ENCODE assay signal across 2 cellular contexts in genomic region chr13:42394361-42395065, GRCh38.
TF ChIP-seq lines count a peak whose summit lies in the region.

No MANE protein-coding gene starts in this region.

TF ChIP-seq in HepG2, 621 proteins besides CTCF, POLR2A, EP300 and RAD21 (continued from another document):
- TF ChIP-seq SIN3B (IDR thresholded peaks at IDR 0.05; ENCODE audit: low read length) (no peak), KLF16 (CRISPR knock-in tag; IDR thresholded peaks at IDR 0.05) (no peak), MIXL1 (CRISPR knock-in tag; IDR thresholded peaks at IDR 0.05) (no peak), CC2D1A (CRISPR knock-in tag; IDR thresholded peaks at IDR 0.05) (no peak), SP2 (CRISPR knock-in tag; IDR thresholded peaks at IDR 0.05) (no peak), SKI (IDR thresholded peaks at IDR 0.05; ENCODE audit: partially characterized antibody) (no peak), PHF5A (CRISPR knock-in tag; IDR thresholded peaks at IDR 0.05; ENCODE audit: low read depth, unreplicated experiment) (no peak), CREB1 (IDR thresholded peaks at IDR 0.05) (no peak), CREB1 (CRISPR knock-in tag; IDR thresholded peaks at IDR 0.05) (no peak), GABPA (IDR thresholded peaks at IDR 0.05; ENCODE audit: low read depth, low read length) (no peak), GABPA (CRISPR knock-in tag; IDR thresholded peaks at IDR 0.05; ENCODE audit: low read depth) (no peak), ZFX (CRISPR knock-in tag; IDR thresholded peaks at IDR 0.05; ENCODE audit: low read depth) (no peak), ARNT2 (CRISPR knock-in tag; IDR thresholded peaks at IDR 0.05; ENCODE audit: low read depth) (no peak), KDM4B (CRISPR knock-in tag; IDR thresholded peaks at IDR 0.05) (no peak)
- TF ChIP-seq, protein P1, sequence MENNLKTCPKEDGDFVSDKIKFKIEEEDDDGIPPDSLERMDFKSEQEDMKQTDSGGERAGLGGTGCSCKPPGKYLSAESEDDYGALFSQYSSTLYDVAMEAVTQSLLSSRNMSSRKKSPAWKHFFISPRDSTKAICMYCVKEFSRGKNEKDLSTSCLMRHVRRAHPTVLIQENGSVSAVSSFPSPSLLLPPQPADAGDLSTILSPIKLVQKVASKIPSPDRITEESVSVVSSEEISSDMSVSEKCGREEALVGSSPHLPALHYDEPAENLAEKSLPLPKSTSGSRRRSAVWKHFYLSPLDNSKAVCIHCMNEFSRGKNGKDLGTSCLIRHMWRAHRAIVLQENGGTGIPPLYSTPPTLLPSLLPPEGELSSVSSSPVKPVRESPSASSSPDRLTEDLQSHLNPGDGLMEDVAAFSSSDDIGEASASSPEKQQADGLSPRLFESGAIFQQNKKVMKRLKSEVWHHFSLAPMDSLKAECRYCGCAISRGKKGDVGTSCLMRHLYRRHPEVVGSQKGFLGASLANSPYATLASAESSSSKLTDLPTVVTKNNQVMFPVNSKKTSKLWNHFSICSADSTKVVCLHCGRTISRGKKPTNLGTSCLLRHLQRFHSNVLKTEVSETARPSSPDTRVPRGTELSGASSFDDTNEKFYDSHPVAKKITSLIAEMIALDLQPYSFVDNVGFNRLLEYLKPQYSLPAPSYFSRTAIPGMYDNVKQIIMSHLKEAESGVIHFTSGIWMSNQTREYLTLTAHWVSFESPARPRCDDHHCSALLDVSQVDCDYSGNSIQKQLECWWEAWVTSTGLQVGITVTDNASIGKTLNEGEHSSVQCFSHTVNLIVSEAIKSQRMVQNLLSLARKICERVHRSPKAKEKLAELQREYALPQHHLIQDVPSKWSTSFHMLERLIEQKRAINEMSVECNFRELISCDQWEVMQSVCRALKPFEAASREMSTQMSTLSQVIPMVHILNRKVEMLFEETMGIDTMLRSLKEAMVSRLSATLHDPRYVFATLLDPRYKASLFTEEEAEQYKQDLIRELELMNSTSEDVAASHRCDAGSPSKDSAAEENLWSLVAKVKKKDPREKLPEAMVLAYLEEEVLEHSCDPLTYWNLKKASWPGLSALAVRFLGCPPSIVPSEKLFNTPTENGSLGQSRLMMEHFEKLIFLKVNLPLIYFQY (CRISPR knock-in tag; IDR thresholded peaks at IDR 0.05; ENCODE audit: borderline replicate concordance): no peak

TF ChIP-seq in GM12878, 131 proteins besides CTCF, POLR2A, EP300 and RAD21 (continued from another document):
- TF ChIP-seq CBX5 (IDR thresholded peaks at IDR 0.05; ENCODE audit: low read depth): 0 out of 2 replicates have a peak, but pooled peaks have one; percentile 21
- no peak for TF ChIP-seq TARDBP (IDR thresholded peaks at IDR 0.05; ENCODE audit: borderline replicate concordance)
- TF ChIP-seq MTA3 (IDR thresholded peaks at IDR 0.05; ENCODE audit: borderline replicate concordance, low read length): 0 out of 2 replicates have a peak, but pooled peaks have one; percentile 29
- no peak for TF ChIP-seq NRF1 (conservative IDR thresholded peaks at IDR 0.05; ENCODE audit: low read depth, low read length)
- TF ChIP-seq CHD4 (IDR thresholded peaks at IDR 0.05): no peak
- TF ChIP-seq ZSCAN29 (IDR thresholded peaks at IDR 0.05): no peak
